Comparison of ENCODE assay signal across 12 cellular contexts in the genomic region with DNA sequence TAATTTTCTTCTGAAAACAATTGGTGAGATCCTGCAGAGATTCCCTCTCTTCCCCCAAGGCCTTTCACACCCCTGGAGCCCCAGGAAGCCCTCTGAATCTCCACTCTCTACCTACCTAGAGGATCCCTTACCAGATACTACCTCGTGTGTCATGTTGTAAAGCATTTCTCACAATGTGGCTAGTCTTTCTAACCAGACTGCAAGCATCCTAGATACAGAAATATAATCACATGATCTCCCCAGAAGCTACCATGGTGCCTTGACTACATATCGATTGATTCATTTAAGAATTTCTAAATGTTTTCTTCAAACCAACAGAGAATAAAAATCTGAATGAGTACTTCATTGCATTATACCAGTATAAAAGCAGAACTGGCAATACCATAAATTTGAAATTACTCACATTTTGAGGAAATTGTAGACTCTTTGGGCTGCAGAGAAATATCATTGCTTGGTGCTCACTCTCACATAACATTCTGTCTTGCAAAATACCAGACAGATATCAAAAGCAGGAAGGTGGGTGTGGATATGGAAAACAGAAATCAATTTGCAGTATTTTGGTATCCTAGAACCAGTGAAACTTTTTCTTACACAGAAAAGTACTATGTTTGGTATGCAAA.
DNase-seq lines count a peak whose midpoint lies in the region; ATAC-seq, FAIRE-seq and TF ChIP-seq lines count a peak whose summit lies in the region.
"Had no signal": no experiment of that assay in that cellular context is flagged by ENCODE, and none has a peak within 500 bp of the region (broad histone marks: within the 10 kb centered on the region; RNA-seq: fewer than 3 reads in every experiment).

No MANE protein-coding gene starts in this region.

- peak overlapping the region; percentile 98 for H3K27ac Mint-ChIP-seq in osteocyte (ENCODE audit: unreplicated experiment)

- no peaks in the 10 kb centered on the region for H3K36me3 ChIP-seq in adrenal gland (replicated peaks in 1 of 2)
- no peaks in the 10 kb centered on the region for H3K36me3 ChIP-seq in MG63

- H3K27me3 ChIP-seq in AG04450 (ENCODE audit: control insufficient read depth, insufficient read depth, low read length) (no peaks in the 10 kb centered on the region), adrenal gland (no peaks in the 10 kb centered on the region), MG63 (no peaks in the 10 kb centered on the region)

- DNase-seq in AG04450 (ENCODE audit: low read depth, low spot score) (no peak), H54 (ENCODE audit: insufficient read length, low spot score) (no peak), adrenal gland (no peak), osteocyte (ENCODE audit: extremely low spot score, unreplicated experiment) (no peak), NCI-H774 (lab: John Stamatoyannopoulos, UW) (no peak), MG63 (no peak), AG08395 (ENCODE audit: low spot score) (no peak)
- DNase-seq: NCI-H510A had no signal

- POLR2A ChIA-PET in AG04450 (lab: Yijun Ruan, JAX) = interaction anchor here (0.5 to 1.3 kb wide), 3 partner anchors 11 to 74 kb away, joined by 3 read pairs; no protein-coding TSS in a partner anchor

- peaks cover 4% of the 10 kb centered on the region for H3K36me3 Mint-ChIP-seq in osteocyte (ENCODE audit: unreplicated experiment)

- TF ChIP-seq CTCF in AG04450 (IDR thresholded peaks at IDR 0.05; ENCODE audit: low read depth, low read length) (no peak), adrenal gland (IDR thresholded peaks at IDR 0.05) (no peak), osteocyte (IDR thresholded peaks at IDR 0.05) (no peak)

- TF ChIP-seq POLR2A in H54 (IDR thresholded peaks at IDR 0.05; ENCODE audit: low read depth, low read length) (no peak), adrenal gland (IDR thresholded peaks at IDR 0.05) (no peak)

- CTCF ChIA-PET in AG04450 (lab: Charles Lee) = interaction anchor here (1.0 to 1.5 kb wide), 2 partner anchors 29 to 42 kb away, joined by 3 read pairs; no protein-coding TSS in a partner anchor

- no peak overlapping the region for H3K4me3 Mint-ChIP-seq in osteocyte (ENCODE audit: unreplicated experiment)
- H3K4me3 Mint-ChIP-seq: neural crest cell had no signal

- 76 to 87% (median 81%) methylated on average over 2 of the region's 2 CpGs for WGBS in adrenal gland, 4 donors

- intact Hi-C loops in adrenal gland (cut with DNase I) = no loop called here

- peaks cover 64% of the 10 kb centered on the region for H3K4me1 Mint-ChIP-seq in osteocyte (ENCODE audit: unreplicated experiment)

- FAIRE-seq in H54 (lab: Jason Lieb, UNC) = peak; percentile 30
- FAIRE-seq: frontal cortex, TTC549 had no signal

- ATAC-seq in HG03442 (IDR thresholded peaks at IDR 0.05; ENCODE audit: unreplicated experiment) = no peak

- H3K9me3 ChIP-seq in AG04450 (ENCODE audit: control insufficient read depth, insufficient read depth, low read length) = no peaks in the 10 kb centered on the region; the same call in 1 of the 2 replicates
- no peaks in the 10 kb centered on the region for H3K9me3 ChIP-seq in adrenal gland (replicated peaks in 1 of 3)
- no peaks in the 10 kb centered on the region for H3K9me3 ChIP-seq in MG63

- peak overlapping the region; percentile 89 for H3K27ac ChIP-seq in AG04450 (ENCODE audit: low read depth, low read length)
- H3K27ac ChIP-seq in adrenal gland = peak overlapping the region in 3 of 5 donors; percentile 54 to 63 (median 63)

- no peaks in the 10 kb centered on the region for H3K27me3 Mint-ChIP-seq in osteocyte (ENCODE audit: unreplicated experiment)

- H3K4me3 ChIP-seq in AG04450 (ENCODE audit: low read depth, low read length) (no peak overlapping the region), adrenal gland (no peak overlapping the region), MG63 (no peak overlapping the region)

- peaks cover 7 to 21% of the 10 kb centered on the region in 2 donors for H3K4me1 ChIP-seq in adrenal gland (replicated peaks in 1 of 2)

- no peaks in the 10 kb centered on the region for H3K9me3 Mint-ChIP-seq in osteocyte (ENCODE audit: unreplicated experiment)
